1 cellular context compared by ENCODE assay signal in the genomic region with DNA sequence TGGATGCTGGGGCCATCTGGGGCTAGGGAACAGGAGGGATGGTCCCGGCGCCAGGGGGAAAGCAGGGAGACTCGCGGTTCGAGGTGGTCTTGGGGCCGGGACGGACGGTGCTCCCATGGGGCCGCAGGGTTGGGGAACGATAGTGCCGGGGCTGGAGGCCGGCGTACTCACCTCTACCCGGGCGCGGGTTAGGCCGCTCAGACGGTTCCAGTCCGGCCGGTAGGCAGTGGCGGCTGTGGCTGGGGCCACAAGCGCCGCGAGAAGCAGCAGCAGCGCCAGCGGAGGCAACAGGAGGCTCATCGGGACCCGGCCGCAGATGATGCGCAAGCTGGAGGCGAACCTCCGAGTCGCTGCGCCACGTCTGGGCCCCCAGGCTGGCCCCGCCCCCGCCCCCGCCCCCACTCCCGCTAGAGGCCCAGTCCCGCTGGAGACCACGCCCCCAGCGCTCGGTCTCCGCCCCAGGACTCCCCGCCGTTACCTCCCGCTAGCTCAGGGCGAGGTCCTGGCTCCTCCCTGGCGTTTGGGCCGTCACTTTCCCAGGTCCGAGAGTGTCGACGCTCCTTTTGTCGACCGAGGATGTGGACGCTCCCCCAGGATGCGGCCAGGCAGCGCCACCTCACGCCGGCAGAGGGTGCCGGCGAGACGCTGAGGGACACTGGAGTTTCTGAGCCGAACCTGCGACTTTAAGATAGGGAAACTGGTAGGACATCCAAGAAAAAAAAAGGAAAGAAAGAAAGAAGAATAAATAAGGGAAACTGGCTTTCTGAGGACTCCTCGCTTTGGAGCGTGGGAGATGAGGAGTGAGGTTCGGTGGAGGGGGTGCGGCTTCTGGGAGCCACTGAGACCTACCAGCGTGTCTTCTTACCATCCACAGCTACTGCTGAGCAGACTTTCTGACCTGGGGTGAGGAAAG.
TF ChIP-seq lines count a peak whose summit lies in the region.

TSS of gene SELENOM (minus strand) at position 363 of the 913 bp plus-strand sequence. CDS start at position 300, 63 bp downstream.

TF ChIP-seq in HCT116, 20 proteins besides CTCF, POLR2A, EP300 and RAD21 (continued from another document):
- no peak for TF ChIP-seq ZNF274 (IDR thresholded peaks at IDR 0.05; ENCODE audit: low read depth, low read length)
- no peak for TF ChIP-seq EZH2phosphoT487 (IDR thresholded peaks at IDR 0.05; ENCODE audit: borderline replicate concordance)
- TF ChIP-seq YY1 (IDR thresholded peaks at IDR 0.05; ENCODE audit: extremely low read depth, insufficient replicate concordance, low read depth, low read length) = no peak
- no peak for TF ChIP-seq REST (IDR thresholded peaks at IDR 0.05; ENCODE audit: low read depth)
- TF ChIP-seq POLR2AphosphoS5 (IDR thresholded peaks at IDR 0.05; ENCODE audit: low read depth, low read length) = peak; percentile 82
- TF ChIP-seq MAX (IDR thresholded peaks at IDR 0.05) = peak; percentile 62
- no peak for TF ChIP-seq ELF1 (IDR thresholded peaks at IDR 0.05; ENCODE audit: borderline replicate concordance, low read depth)
- TF ChIP-seq TCF7L2 (IDR thresholded peaks at IDR 0.05; ENCODE audit: borderline replicate concordance, extremely low read depth, insufficient read depth, insufficient read length) = no peak
